In genomic region chr13:100088648-100089601, GRCh38 we compare ENCODE assay signal across 8 cellular contexts. TPM values are rescaled to one million over a fixed set of nuclear protein-coding genes. Genes with fewer than 3 reads are reported as not detected.
DNase-seq lines count a peak whose midpoint lies in the region; ATAC-seq, FAIRE-seq and TF ChIP-seq lines count a peak whose summit lies in the region.

PCCA (plus strand) TSS chr13:100089093; CDS start chr13:100089121, 28 bp downstream.

- H3K27ac ChIP-seq in ascending aorta (peak within 1 kb of the TSS; percentile 75 to 80), right atrium auricular region (peak within 1 kb of the TSS; percentile 76 to 78), prostate gland (peak within 1 kb of the TSS; percentile 90 to 91)

- H3K27me3 ChIP-seq in ascending aorta (no peaks in the 10 kb centered on the region), right atrium auricular region (no peaks in the 10 kb centered on the region), prostate gland (replicated peaks; ENCODE audit: insufficient read depth) (no peaks in the 10 kb centered on the region)

- intact Hi-C loops in ascending aorta (cut with DNase I) (loop anchor here (2.0 to 10.0 kb wide), 4 partner anchors 156 to 588 kb away; partner anchors contain the start of genes TM9SF2 and TMTC4), prostate gland (cut with DNase I) (no loop called here)

- TF ChIP-seq CTCF in ascending aorta (IDR thresholded peaks at IDR 0.05) (no peak), right atrium auricular region (IDR thresholded peaks at IDR 0.05) (no peak), prostate gland (IDR thresholded peaks at IDR 0.05) (peak in 1 of 4 experiments; percentile 4)

- TF ChIP-seq POLR2A in GM12892 (IDR thresholded peaks at IDR 0.05; ENCODE audit: low read depth, low read length): peak; percentile 75
- TF ChIP-seq POLR2A in prostate gland (IDR thresholded peaks at IDR 0.05): peak; percentile 78

- DNase-seq in GM12892 (ENCODE audit: insufficient read length) (peak; percentile 91), NCI-H1436 (lab: John Stamatoyannopoulos, UW) (peak; percentile 74), T-helper 2 cell (peak; percentile 39 to 81 (median 61)), ascending aorta (ENCODE audit: low spot score in 2 of 2) (peak; percentile 77 to 96), right atrium auricular region (ENCODE audit: low spot score) (peak; percentile 94), prostate gland (ENCODE audit: low spot score) (peak; percentile 95), ureter (ENCODE audit: low spot score) (peak; percentile 98)

- WGBS in prostate gland: under 1% methylated on average over 62 of the region's 84 CpGs

- ATAC-seq in HG02759 (IDR thresholded peaks at IDR 0.05; ENCODE audit: unreplicated experiment): peak; percentile 98

- H3K9me3 ChIP-seq in ascending aorta (no peaks in the 10 kb centered on the region), right atrium auricular region (no peaks in the 10 kb centered on the region), prostate gland (no peaks in the 10 kb centered on the region)

- FAIRE-seq in GM12892 (lab: Jason Lieb, UNC): peak; percentile 92

- H3K4me1 ChIP-seq in ascending aorta (peaks cover 0 to 8% of the 10 kb centered on the region in 2 donors), right atrium auricular region (peaks cover 0 to 18% of the 10 kb centered on the region in 2 donors), prostate gland (replicated peaks) (no peaks in the 10 kb centered on the region)

- H3K36me3 ChIP-seq in ascending aorta: no peaks in the 10 kb centered on the region
- no peaks in the 10 kb centered on the region for H3K36me3 ChIP-seq in right atrium auricular region
- no peaks in the 10 kb centered on the region for H3K36me3 ChIP-seq in prostate gland

- H3K4me3 ChIP-seq in ascending aorta (peak within 1 kb of the TSS; percentile 87 to 96), right atrium auricular region (peak within 1 kb of the TSS; percentile 80 to 84), prostate gland (peak within 1 kb of the TSS; percentile 83 to 85)

RNA-seq across cellular contexts. Expression of gene PCCA, which starts in this region (rescaled TPM):
- polyA plus RNA-seq in GM12892 (2012; ENCODE audit: missing spikeins): 9.2 TPM
- total RNA-seq in ascending aorta (3.6 TPM), right atrium auricular region (10 to 100 TPM; 19.6 to 38.6 TPM), prostate gland (10 to 100 TPM; 52.7 to 66.4 TPM), ureter (87.4 TPM)

Comparison
In these comparisons a context has a peak if more than half of its experiments do, and no peak if none do; other contexts are left out.
1. Peak in every context shown above with its lines: DNase-seq, ATAC-seq, H3K4me3 ChIP-seq and H3K27ac ChIP-seq.